ENCODE assay signal across 8 cellular contexts in the genomic region with DNA sequence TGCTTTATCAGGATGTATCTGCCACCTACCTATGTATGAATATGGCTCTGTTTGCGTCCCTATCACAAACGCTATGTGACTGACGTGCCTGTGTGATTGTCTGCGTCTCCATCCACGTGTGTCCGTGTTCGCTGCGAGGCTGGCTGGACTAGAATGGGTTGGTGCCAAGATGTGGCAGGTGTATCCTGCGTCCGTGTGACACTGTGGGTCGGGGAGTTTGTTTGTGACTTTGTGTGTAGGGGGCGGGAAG. TPM values are rescaled to one million over a fixed set of nuclear protein-coding genes. Genes with fewer than 3 reads are reported as not detected.
A peak's percentile ranks its signal among the peaks of the same experiment; 100 is the strongest.
DNase-seq lines count a peak whose midpoint lies in the region; ATAC-seq and TF ChIP-seq lines count a peak whose summit lies in the region.

No MANE protein-coding gene starts in this region.

- no peaks in the 10 kb centered on the region for H4K20me1 ChIP-seq in SU-DHL-6 (ENCODE audit: low read depth, low read length)

- H3K79me2 ChIP-seq in SU-DHL-6 (ENCODE audit: insufficient read depth, low read length) = no peaks in the 10 kb centered on the region

- H3K9me2 ChIP-seq in SU-DHL-6 (replicated peaks; ENCODE audit: insufficient read depth, low read length) = no peaks in the 10 kb centered on the region

- H3K27ac ChIP-seq in SU-DHL-6 (ENCODE audit: low read depth, low read length) (no peak overlapping the region), skin epidermis (peak overlapping the region; percentile 79 to 100 (median 98))

- ATAC-seq in HG03571 (IDR thresholded peaks at IDR 0.05; ENCODE audit: unreplicated experiment) = no peak

- TF ChIP-seq CTCF in SU-DHL-6 (IDR thresholded peaks at IDR 0.05; ENCODE audit: insufficient read depth, low read length, poor library complexity, severe bottlenecking) (no peak), fibroblast of villous mesenchyme (IDR thresholded peaks at IDR 0.05; ENCODE audit: insufficient read depth, low read depth, low read length) (no peak)

- H2AFZ ChIP-seq in SU-DHL-6 (ENCODE audit: low read depth, low read length, severe bottlenecking) = no peak overlapping the region

- H3K4me2 ChIP-seq in SU-DHL-6 (ENCODE audit: low read depth, low read length, poor library complexity, severe bottlenecking) = peak overlapping the region; percentile 34

- H3K36me3 ChIP-seq in H7 (replicated peaks; ENCODE audit: control insufficient read depth, insufficient read depth, low read length) (no peaks in the 10 kb centered on the region), SU-DHL-6 (ENCODE audit: low read length) (no peaks in the 10 kb centered on the region)

- H3K4me3 ChIP-seq in H7 (ENCODE audit: insufficient read depth, low read depth, low read length) = peak overlapping the region; percentile 63
- no peak overlapping the region for H3K4me3 ChIP-seq in SU-DHL-6 (ENCODE audit: insufficient read depth, low read length, poor library complexity, severe bottlenecking)
- H3K4me3 ChIP-seq in fibroblast of villous mesenchyme (ENCODE audit: low read depth, low read length) = peak overlapping the region; percentile 57
- H3K4me3 ChIP-seq in skin epidermis = peak overlapping the region; percentile 29 to 48 (median 39)

- DNase-seq in H7 (no peak), fibroblast of villous mesenchyme (ENCODE audit: low read depth) (no peak), 8988T (no peak), NOMO-1 treated with dmso at 0.1 percent for 144 hours (lab: John Stamatoyannopoulos, UW; ENCODE audit: unreplicated experiment) (no peak), SIG-M5 (lab: John Stamatoyannopoulos, UW) (no peak)

- no peaks in the 10 kb centered on the region for H3K9me3 ChIP-seq in SU-DHL-6 (ENCODE audit: insufficient read depth, low read length)

- no peaks in the 10 kb centered on the region for H3F3A ChIP-seq in SU-DHL-6 (ENCODE audit: insufficient read depth)

- H3K9ac ChIP-seq in SU-DHL-6 (ENCODE audit: low read length) = no peak overlapping the region

- H3K27me3 ChIP-seq in H7 (ENCODE audit: control insufficient read depth, insufficient read depth, low read length) (no peaks in the 10 kb centered on the region), SU-DHL-6 (ENCODE audit: low read length) (no peaks in the 10 kb centered on the region)

RNA-seq across cellular contexts. Expression of a gene that starts 6.7 kb away (rescaled TPM):
- total RNA-seq in H7 (2014; rRNA removed; shearing (Covaris generic)) = 15.4 and 30.4 TPM in 2 replicates
- 12.2 and 15.1 TPM in 2 replicates for total RNA-seq in fibroblast of villous mesenchyme

RNA-seq across cellular contexts. Expression of a gene that starts 9.2 kb away (rescaled TPM):
- total RNA-seq in H7 (2014; rRNA removed; shearing (Covaris generic)) = 10.0 and 22.6 TPM in 2 replicates
- 88.1 and 107 TPM in 2 replicates for total RNA-seq in fibroblast of villous mesenchyme

RNA-seq across cellular contexts. Expression of a gene that starts 19.5 kb away (rescaled TPM):
- total RNA-seq in H7 (2014; rRNA removed; shearing (Covaris generic)) = 508 and 571 TPM in 2 replicates
- 222 and 230 TPM in 2 replicates for total RNA-seq in fibroblast of villous mesenchyme

RNA-seq across cellular contexts. Expression of a gene that starts 19.8 kb away (rescaled TPM):
- total RNA-seq in H7 (2014; rRNA removed; shearing (Covaris generic)) = not detected in 2 replicates
- total RNA-seq in fibroblast of villous mesenchyme = not detected in 2 replicates

RNA-seq across cellular contexts. Expression of a gene that starts 24.3 kb away (rescaled TPM):
- 85.4 and 104 TPM in 2 replicates for total RNA-seq in H7 (2014; rRNA removed; shearing (Covaris generic))
- total RNA-seq in fibroblast of villous mesenchyme = 20.0 and 22.9 TPM in 2 replicates
